Comparison of ENCODE assay signal across 1 cellular context in the genomic region with DNA sequence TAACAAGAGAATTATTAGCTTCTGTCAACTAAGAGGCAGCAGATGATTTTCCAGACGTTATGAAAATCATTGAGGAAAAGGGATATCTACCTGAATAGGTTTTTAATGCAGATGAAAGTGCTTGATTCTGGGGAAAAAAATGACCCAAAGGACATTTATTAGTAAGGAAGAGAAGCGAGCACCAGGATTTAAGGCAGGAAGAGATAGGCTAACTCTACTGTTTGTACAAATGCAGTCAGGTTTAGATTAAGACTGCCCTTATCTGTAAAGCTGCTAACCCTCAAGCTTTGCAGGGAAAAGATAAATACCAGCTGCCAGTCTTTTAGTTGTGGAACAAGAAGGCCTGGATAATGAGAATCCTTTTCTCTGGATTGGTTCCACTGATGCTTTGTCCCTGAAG.
TF ChIP-seq lines count a peak whose summit lies in the region.

No MANE protein-coding gene starts in this region.

TF ChIP-seq in H1, 55 proteins besides CTCF, POLR2A, EP300 and RAD21:
- TF ChIP-seq EZH2 (IDR thresholded peaks at IDR 0.05; ENCODE audit: low read depth, low read length, severe bottlenecking) (no peak), SP2 (IDR thresholded peaks at IDR 0.05; ENCODE audit: low read length) (no peak), SIRT6 (IDR thresholded peaks at IDR 0.05; ENCODE audit: low read length) (no peak), MAX (IDR thresholded peaks at IDR 0.05) (no peak), KDM1A (IDR thresholded peaks at IDR 0.05; ENCODE audit: borderline replicate concordance, low read length) (no peak), TAF1 (IDR thresholded peaks at IDR 0.05; ENCODE audit: low read depth, low read length) (no peak), CHD2 (IDR thresholded peaks at IDR 0.05; ENCODE audit: low read length) (no peak), NANOG (IDR thresholded peaks at IDR 0.05; ENCODE audit: insufficient read depth, low read depth, low read length, poor library complexity, severe bottlenecking) (no peak), TEAD4 (IDR thresholded peaks at IDR 0.05; ENCODE audit: low read depth, low read length) (no peak)
